ENCODE assay signal across 8 cellular contexts in the genomic region with DNA sequence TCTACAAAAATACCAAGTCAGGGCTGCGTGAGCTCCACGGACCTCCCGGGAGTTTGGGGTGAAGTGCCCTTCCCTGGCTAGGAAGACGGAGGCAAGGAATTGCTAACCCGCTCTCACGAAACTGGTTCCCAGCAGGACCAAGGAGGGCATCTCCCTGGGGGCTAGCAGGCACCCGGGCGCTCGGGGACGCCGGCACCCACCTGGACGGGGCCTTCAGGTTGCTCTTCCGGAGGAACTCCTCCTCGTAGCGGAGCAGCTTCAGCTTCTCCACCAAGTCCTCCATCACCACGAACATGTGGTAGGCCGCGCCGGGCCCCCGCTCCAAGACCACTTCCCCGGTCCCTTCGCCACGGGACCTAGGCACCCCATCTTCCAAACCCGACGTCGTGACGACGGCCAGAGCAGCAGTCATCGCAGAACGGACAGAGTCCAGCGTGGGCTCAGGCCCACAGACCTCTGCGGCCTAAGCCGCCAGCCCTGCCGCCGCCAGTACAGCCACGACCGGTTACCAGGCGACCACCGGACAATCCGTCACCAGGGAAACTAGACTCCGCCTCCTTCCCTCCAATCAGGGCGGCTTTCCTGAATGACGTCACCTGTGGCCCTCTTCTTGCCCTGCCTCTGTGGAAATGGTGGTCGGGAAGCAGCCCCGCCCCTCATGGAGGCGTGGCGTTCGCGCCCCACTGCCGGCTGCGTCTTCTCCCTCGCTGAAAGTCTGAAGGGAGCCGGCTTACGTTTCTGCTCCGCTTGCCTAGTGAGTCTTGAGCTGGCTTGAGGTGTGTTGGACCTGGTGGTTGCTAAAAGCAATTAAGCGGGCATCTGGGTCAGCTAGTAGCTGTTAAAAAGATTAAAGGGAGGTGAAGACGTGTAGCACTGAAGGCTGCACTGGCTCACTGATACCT. TPM values are rescaled to one million over a fixed set of nuclear protein-coding genes. Genes with fewer than 3 reads are reported as not detected.
A peak's percentile ranks its signal among the peaks of the same experiment; 100 is the strongest.
DNase-seq lines count a peak whose midpoint lies in the region; ATAC-seq and TF ChIP-seq lines count a peak whose summit lies in the region.

A gene with protein sequence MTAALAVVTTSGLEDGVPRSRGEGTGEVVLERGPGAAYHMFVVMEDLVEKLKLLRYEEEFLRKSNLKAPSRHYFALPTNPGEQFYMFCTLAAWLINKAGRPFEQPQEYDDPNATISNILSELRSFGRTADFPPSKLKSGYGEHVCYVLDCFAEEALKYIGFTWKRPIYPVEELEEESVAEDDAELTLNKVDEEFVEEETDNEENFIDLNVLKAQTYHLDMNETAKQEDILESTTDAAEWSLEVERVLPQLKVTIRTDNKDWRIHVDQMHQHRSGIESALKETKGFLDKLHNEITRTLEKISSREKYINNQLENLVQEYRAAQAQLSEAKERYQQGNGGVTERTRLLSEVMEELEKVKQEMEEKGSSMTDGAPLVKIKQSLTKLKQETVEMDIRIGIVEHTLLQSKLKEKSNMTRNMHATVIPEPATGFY (minus strand): TSS at position 514 of the 902 bp plus-strand sequence. CDS start 102 bp downstream, at position 412.

- no peaks in the 10 kb centered on the region for H3K9me3 ChIP-seq in liver (ENCODE audit: control insufficient read depth in 4 of 4, low read length in 3 of 4)

- POLR2A ChIA-PET in activated CD4-positive, alpha-beta memory T cell treated with anti-CD3 and anti-CD28 coated beads for 36 hours (lab: Charles Lee): interaction anchor here (0.5 to 3.5 kb wide), 8 partner anchors 21 to 366 kb away, joined by 3 to 14 read pairs (median 4); no protein-coding TSS in a partner anchor

- no peaks in the 10 kb centered on the region for H3K9me3 Mint-ChIP-seq in activated CD4-positive, alpha-beta memory T cell treated with anti-CD3 and anti-CD28 coated beads for 36 hours

- no peaks in the 10 kb centered on the region for H3K36me3 Mint-ChIP-seq in activated CD4-positive, alpha-beta memory T cell treated with anti-CD3 and anti-CD28 coated beads for 36 hours

- H3K27ac Mint-ChIP-seq in activated CD4-positive, alpha-beta memory T cell treated with anti-CD3 and anti-CD28 coated beads for 36 hours: peak within 1 kb of the TSS; percentile 96

- CTCF ChIA-PET in activated CD4-positive, alpha-beta memory T cell treated with anti-CD3 and anti-CD28 coated beads for 36 hours (lab: Charles Lee): interaction anchor here (1.0 to 2.4 kb wide), 3 partner anchors 69 to 254 kb away, joined by 3 to 8 read pairs (median 3); no protein-coding TSS in a partner anchor

- peaks cover 0 to 14% (median 6%) of the 10 kb centered on the region in 4 donors for H3K4me1 ChIP-seq in liver (ENCODE audit: control insufficient read depth in 4 of 4, insufficient read depth in 4 of 4, low read length in 3 of 4)

- intact Hi-C loops in activated CD4-positive, alpha-beta memory T cell treated with anti-CD3 and anti-CD28 coated beads for 36 hours (cut with micrococcal nuclease): loop anchor here (1.0 to 5.0 kb wide), 11 partner anchors 20 to 700 kb away; a partner anchor contains a TSS
- intact Hi-C loops in dorsolateral prefrontal cortex (cut with DNase I): loop anchor here (2.0 to 10.0 kb wide), 6 partner anchors 130 to 297 kb away; a partner anchor contains a TSS

- H3K36me3 ChIP-seq in liver (ENCODE audit: control insufficient read depth in 4 of 4, insufficient read depth in 3 of 4, low read depth in 1 of 4, low read length in 3 of 4): no peaks in the 10 kb centered on the region

- DNase-seq in NCI-H82 (lab: John Stamatoyannopoulos, UW): peak; percentile 100
- DNase-seq in activated CD4-positive, alpha-beta memory T cell treated with anti-CD3 and anti-CD28 coated beads for 36 hours: peak; percentile 96
- DNase-seq in dorsolateral prefrontal cortex: peak; percentile 97 to 99 (median 99)
- peak; percentile 95 for DNase-seq in stimulated activated CD4-positive, alpha-beta T cell treated with anti-CD3 and anti-CD28 coated beads, Interleukin-4, amount 100 ng/mL, for 24 hours

- H3K27me3 ChIP-seq in dorsolateral prefrontal cortex: no peaks in the 10 kb centered on the region
- H3K27me3 ChIP-seq in liver (ENCODE audit: control insufficient read depth in 4 of 4, insufficient read depth in 4 of 4, low read length in 3 of 4): no peaks in the 10 kb centered on the region

- WGBS in liver: under 1% methylated on average over 57 of the region's 57 CpGs

- H3K4me3 ChIP-seq in dorsolateral prefrontal cortex (peak within 1 kb of the TSS; percentile 70 to 98 (median 86)), liver (ENCODE audit: low read depth in 1 of 3, low read length in 3 of 3) (peak within 1 kb of the TSS; percentile 74 to 91 (median 78))

- TF ChIP-seq RAD21 in liver (IDR thresholded peaks at IDR 0.05): peak; percentile 39 to 64

- H3K4me1 Mint-ChIP-seq in activated CD4-positive, alpha-beta memory T cell treated with anti-CD3 and anti-CD28 coated beads for 36 hours (ENCODE audit: low read depth): peaks cover 47% of the 10 kb centered on the region

- H3K4me3 Mint-ChIP-seq in activated CD4-positive, alpha-beta memory T cell treated with anti-CD3 and anti-CD28 coated beads for 36 hours: peak within 1 kb of the TSS; percentile 96

- H3K27ac ChIP-seq in C4-2B (peak within 1 kb of the TSS; percentile 54), dorsolateral prefrontal cortex (peak within 1 kb of the TSS in 58 of 59 donors; percentile 11 to 90 (median 76)), liver (ENCODE audit: low read depth in 1 of 2, low read length in 2 of 2) (peak within 1 kb of the TSS; percentile 35 to 65)

- H3K9ac ChIP-seq in liver (ENCODE audit: low read depth in 1 of 2, low read length in 2 of 2): peak within 1 kb of the TSS; percentile 30 to 90

- TF ChIP-seq CTCF in C4-2B (conservative IDR thresholded peaks at IDR 0.05) (no peak), dorsolateral prefrontal cortex (IDR thresholded peaks at IDR 0.05 in 54 of 56, conservative IDR thresholded peaks at IDR 0.05 in 2 of 56; ENCODE audit: low read depth in 1 of 56, partially characterized antibody in 56 of 56) (peak in 17 of 56 donors; percentile 9 to 44 (median 23)), liver (IDR thresholded peaks at IDR 0.05; ENCODE audit: low read depth, low read length, missing input control) (no peak)

- no peaks in the 10 kb centered on the region for H3K27me3 Mint-ChIP-seq in activated CD4-positive, alpha-beta memory T cell treated with anti-CD3 and anti-CD28 coated beads for 36 hours

- ATAC-seq in GM19397 (IDR thresholded peaks at IDR 0.05; ENCODE audit: unreplicated experiment) (peak; percentile 97), HG03571 (IDR thresholded peaks at IDR 0.05; ENCODE audit: unreplicated experiment) (peak; percentile 93)

TF ChIP-seq in liver, 16 proteins besides CTCF, POLR2A, EP300 and RAD21 (continues in another document):
- TF ChIP-seq JUND (IDR thresholded peaks at IDR 0.05) (peak; percentile 67 to 68), HNF4A (conservative IDR thresholded peaks at IDR 0.05) (no peak), RXRA (IDR thresholded peaks at IDR 0.05) (no peak), FOXA1 (IDR thresholded peaks at IDR 0.05) (peak; percentile 6), SP1 (IDR thresholded peaks at IDR 0.05) (peak; percentile 56), EGR1 (IDR thresholded peaks at IDR 0.05; ENCODE audit: low read depth in 2 of 2) (no peak)
- TF ChIP-seq, protein P1, sequence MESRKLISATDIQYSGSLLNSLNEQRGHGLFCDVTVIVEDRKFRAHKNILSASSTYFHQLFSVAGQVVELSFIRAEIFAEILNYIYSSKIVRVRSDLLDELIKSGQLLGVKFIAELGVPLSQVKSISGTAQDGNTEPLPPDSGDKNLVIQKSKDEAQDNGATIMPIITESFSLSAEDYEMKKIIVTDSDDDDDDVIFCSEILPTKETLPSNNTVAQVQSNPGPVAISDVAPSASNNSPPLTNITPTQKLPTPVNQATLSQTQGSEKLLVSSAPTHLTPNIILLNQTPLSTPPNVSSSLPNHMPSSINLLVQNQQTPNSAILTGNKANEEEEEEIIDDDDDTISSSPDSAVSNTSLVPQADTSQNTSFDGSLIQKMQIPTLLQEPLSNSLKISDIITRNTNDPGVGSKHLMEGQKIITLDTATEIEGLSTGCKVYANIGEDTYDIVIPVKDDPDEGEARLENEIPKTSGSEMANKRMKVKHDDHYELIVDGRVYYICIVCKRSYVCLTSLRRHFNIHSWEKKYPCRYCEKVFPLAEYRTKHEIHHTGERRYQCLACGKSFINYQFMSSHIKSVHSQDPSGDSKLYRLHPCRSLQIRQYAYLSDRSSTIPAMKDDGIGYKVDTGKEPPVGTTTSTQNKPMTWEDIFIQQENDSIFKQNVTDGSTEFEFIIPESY (IDR thresholded peaks at IDR 0.05): no peak
- TF ChIP-seq, protein P2, sequence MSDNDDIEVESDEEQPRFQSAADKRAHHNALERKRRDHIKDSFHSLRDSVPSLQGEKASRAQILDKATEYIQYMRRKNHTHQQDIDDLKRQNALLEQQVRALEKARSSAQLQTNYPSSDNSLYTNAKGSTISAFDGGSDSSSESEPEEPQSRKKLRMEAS (IDR thresholded peaks at IDR 0.05): peak; percentile 39
- TF ChIP-seq, protein P3, sequence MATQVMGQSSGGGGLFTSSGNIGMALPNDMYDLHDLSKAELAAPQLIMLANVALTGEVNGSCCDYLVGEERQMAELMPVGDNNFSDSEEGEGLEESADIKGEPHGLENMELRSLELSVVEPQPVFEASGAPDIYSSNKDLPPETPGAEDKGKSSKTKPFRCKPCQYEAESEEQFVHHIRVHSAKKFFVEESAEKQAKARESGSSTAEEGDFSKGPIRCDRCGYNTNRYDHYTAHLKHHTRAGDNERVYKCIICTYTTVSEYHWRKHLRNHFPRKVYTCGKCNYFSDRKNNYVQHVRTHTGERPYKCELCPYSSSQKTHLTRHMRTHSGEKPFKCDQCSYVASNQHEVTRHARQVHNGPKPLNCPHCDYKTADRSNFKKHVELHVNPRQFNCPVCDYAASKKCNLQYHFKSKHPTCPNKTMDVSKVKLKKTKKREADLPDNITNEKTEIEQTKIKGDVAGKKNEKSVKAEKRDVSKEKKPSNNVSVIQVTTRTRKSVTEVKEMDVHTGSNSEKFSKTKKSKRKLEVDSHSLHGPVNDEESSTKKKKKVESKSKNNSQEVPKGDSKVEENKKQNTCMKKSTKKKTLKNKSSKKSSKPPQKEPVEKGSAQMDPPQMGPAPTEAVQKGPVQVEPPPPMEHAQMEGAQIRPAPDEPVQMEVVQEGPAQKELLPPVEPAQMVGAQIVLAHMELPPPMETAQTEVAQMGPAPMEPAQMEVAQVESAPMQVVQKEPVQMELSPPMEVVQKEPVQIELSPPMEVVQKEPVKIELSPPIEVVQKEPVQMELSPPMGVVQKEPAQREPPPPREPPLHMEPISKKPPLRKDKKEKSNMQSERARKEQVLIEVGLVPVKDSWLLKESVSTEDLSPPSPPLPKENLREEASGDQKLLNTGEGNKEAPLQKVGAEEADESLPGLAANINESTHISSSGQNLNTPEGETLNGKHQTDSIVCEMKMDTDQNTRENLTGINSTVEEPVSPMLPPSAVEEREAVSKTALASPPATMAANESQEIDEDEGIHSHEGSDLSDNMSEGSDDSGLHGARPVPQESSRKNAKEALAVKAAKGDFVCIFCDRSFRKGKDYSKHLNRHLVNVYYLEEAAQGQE (IDR thresholded peaks at IDR 0.05): peak; percentile 18

RNA-seq across cellular contexts. Expression of the gene that starts here (rescaled TPM):
- total RNA-seq in activated CD4-positive, alpha-beta memory T cell treated with anti-CD3 and anti-CD28 coated beads for 36 hours: 10 to 100 TPM; 29.4 to 29.6 TPM
- total RNA-seq in dorsolateral prefrontal cortex: 10 to 100 TPM; 22.4 to 63.6 (median 43.7) TPM
- total RNA-seq in liver: 1 to 10 TPM; 5.9 to 9.2 TPM
- polyA plus RNA-seq in liver: 1 to 10 TPM; 5.2 to 8.8 TPM

Comparison
In these comparisons a context has a peak if more than half of its experiments do, and no peak if none do; other contexts are left out.
1. Peak in every context shown above with its lines: DNase-seq, ATAC-seq, H3K4me3 ChIP-seq and H3K27ac ChIP-seq.